In genomic region chr1:61079898-61080336, GRCh38 we compare ENCODE assay signal across 1 cellular context.
TF ChIP-seq lines count a peak whose summit lies in the region.

No MANE protein-coding gene starts in this region.

TF ChIP-seq in K562, 482 proteins besides CTCF, POLR2A, EP300 and RAD21 (continued from another document and continues in another):
- TF ChIP-seq CXXC5 (CRISPR knock-in tag; IDR thresholded peaks at IDR 0.05) (peak; percentile 91), ARID3A (IDR thresholded peaks at IDR 0.05; ENCODE audit: borderline replicate concordance, low read depth, low read length) (peak; percentile 79), DPF2 (IDR thresholded peaks at IDR 0.05) (peak; percentile 78), MEF2D (tag; conservative IDR thresholded peaks at IDR 0.05; ENCODE audit: low read depth) (no peak), MXI1 (IDR thresholded peaks at IDR 0.05; ENCODE audit: low read depth, low read length) (no peak), ZBED1 (IDR thresholded peaks at IDR 0.05) (0 out of 2 replicates have a peak, but pooled peaks have one; percentile 30), NCOR1 (IDR thresholded peaks at IDR 0.05) (peak; percentile 71), KLF16 (IDR thresholded peaks at IDR 0.05) (peak; percentile 54; the same call in 1 of the 2 replicates), POLR2G (IDR thresholded peaks at IDR 0.05; ENCODE audit: low read depth, low read length) (no peak), ETV1 (tag; conservative IDR thresholded peaks at IDR 0.05; ENCODE audit: low read depth) (peak; percentile 92), KLF10 (CRISPR knock-in tag; IDR thresholded peaks at IDR 0.05) (no peak), SOX6 (IDR thresholded peaks at IDR 0.05) (peak; percentile 89), NR2C2 (CRISPR knock-in tag; IDR thresholded peaks at IDR 0.05) (no peak), NR2C2 (tag; IDR thresholded peaks at IDR 0.05) (peak; percentile 58; the same call in 1 of the 2 replicates), ZNF174 (CRISPR knock-in tag; IDR thresholded peaks at IDR 0.05) (no peak), HMGXB4 (CRISPR knock-in tag; IDR thresholded peaks at IDR 0.05) (no peak), RBBP5 (IDR thresholded peaks at IDR 0.05; ENCODE audit: borderline replicate concordance, insufficient read depth, low read length, poor library complexity, severe bottlenecking) (peak; percentile 69), TBP (optimal IDR thresholded peaks at IDR 0.05; ENCODE audit: low read depth, low read length) (peak; percentile 63), ZBTB5 (IDR thresholded peaks at IDR 0.05) (no peak), ARID2 (IDR thresholded peaks at IDR 0.05) (no peak), ZNF354B (CRISPR knock-in tag; IDR thresholded peaks at IDR 0.05) (no peak), PHF20 (IDR thresholded peaks at IDR 0.05; ENCODE audit: partially characterized antibody) (peak; percentile 18), NR2C1 (IDR thresholded peaks at IDR 0.05) (no peak), NR2C1 (tag; IDR thresholded peaks at IDR 0.05) (peak; percentile 24; the same call in 1 of the 2 replicates), MAFK (IDR thresholded peaks at IDR 0.05; ENCODE audit: low read length) (peak; percentile 19; the same call in 1 of the 2 replicates), ZNF644 (tag; IDR thresholded peaks at IDR 0.05; ENCODE audit: low read depth) (no peak), TAL1 (IDR thresholded peaks at IDR 0.05) (peak; percentile 26; the same call in 1 of the 2 replicates), KDM4B (IDR thresholded peaks at IDR 0.05; ENCODE audit: borderline replicate concordance in 2 of 2, low read depth in 1 of 2) (peak in 1 of 2 experiments; percentile 79; a peak in 1 of 4 replicates), MNT (conservative IDR thresholded peaks at IDR 0.05) (peak; percentile 30 to 54; a peak in 2 of 4 replicates), ZNF175 (CRISPR knock-in tag; IDR thresholded peaks at IDR 0.05; ENCODE audit: low read depth) (0 out of 2 replicates have a peak, but pooled peaks have one; percentile 54), HDAC3 (IDR thresholded peaks at IDR 0.05; ENCODE audit: borderline replicate concordance, partially characterized antibody) (peak; percentile 75), ATF7 (IDR thresholded peaks at IDR 0.05) (peak; percentile 54; the same call in 1 of the 2 replicates), NEUROD1 (IDR thresholded peaks at IDR 0.05; ENCODE audit: borderline replicate concordance, low read depth, low read length, partially characterized antibody) (peak; percentile 84), CHD2 (IDR thresholded peaks at IDR 0.05; ENCODE audit: low read depth, low read length) (0 out of 2 replicates have a peak, but pooled peaks have one; percentile 39), LCOR (CRISPR knock-in tag; IDR thresholded peaks at IDR 0.05) (peak; percentile 50; the same call in 1 of the 2 replicates), ZNF280A (IDR thresholded peaks at IDR 0.05; ENCODE audit: low read depth, partially characterized antibody) (no peak), L3MBTL2 (IDR thresholded peaks at IDR 0.05) (peak; percentile 49; the same call in 1 of the 2 replicates), ZNF609 (CRISPR knock-in tag; IDR thresholded peaks at IDR 0.05; ENCODE audit: borderline replicate concordance) (no peak), ARID1B (IDR thresholded peaks at IDR 0.05) (peak; percentile 79), TEAD1 (CRISPR knock-in tag; IDR thresholded peaks at IDR 0.05) (no peak), SPI1 (IDR thresholded peaks at IDR 0.05; ENCODE audit: borderline replicate concordance, low read depth, low read length) (peak; percentile 21; the same call in 1 of the 2 replicates), NONO (IDR thresholded peaks at IDR 0.05; ENCODE audit: low read depth in 2 of 2, low read length in 1 of 2) (peak in 1 of 2 experiments; percentile 80; a peak in 1 of 4 replicates), CBX5 (IDR thresholded peaks at IDR 0.05; ENCODE audit: borderline replicate concordance, low read depth) (no peak), ETV5 (CRISPR knock-in tag; IDR thresholded peaks at IDR 0.05; ENCODE audit: low read depth) (peak; percentile 93), ZBTB34 (CRISPR knock-in tag; IDR thresholded peaks at IDR 0.05) (no peak), ZNF830 (CRISPR knock-in tag; IDR thresholded peaks at IDR 0.05) (no peak), ZNF263 (CRISPR knock-in tag; IDR thresholded peaks at IDR 0.05; ENCODE audit: borderline replicate concordance) (no peak), GATAD2B (IDR thresholded peaks at IDR 0.05; ENCODE audit: borderline replicate concordance) (peak; percentile 93), ARID3B (CRISPR knock-in tag; IDR thresholded peaks at IDR 0.05; ENCODE audit: borderline replicate concordance) (no peak), ZNF589 (CRISPR knock-in tag; IDR thresholded peaks at IDR 0.05; ENCODE audit: low read depth) (peak; percentile 51; the same call in 1 of the 2 replicates), RCOR1 (IDR thresholded peaks at IDR 0.05; ENCODE audit: borderline replicate concordance in 1 of 2, low read depth in 2 of 2, low read length in 2 of 2) (peak; percentile 52 to 95; a peak in 3 of 4 replicates)
